8 cellular contexts compared by ENCODE assay signal in the genomic region with DNA sequence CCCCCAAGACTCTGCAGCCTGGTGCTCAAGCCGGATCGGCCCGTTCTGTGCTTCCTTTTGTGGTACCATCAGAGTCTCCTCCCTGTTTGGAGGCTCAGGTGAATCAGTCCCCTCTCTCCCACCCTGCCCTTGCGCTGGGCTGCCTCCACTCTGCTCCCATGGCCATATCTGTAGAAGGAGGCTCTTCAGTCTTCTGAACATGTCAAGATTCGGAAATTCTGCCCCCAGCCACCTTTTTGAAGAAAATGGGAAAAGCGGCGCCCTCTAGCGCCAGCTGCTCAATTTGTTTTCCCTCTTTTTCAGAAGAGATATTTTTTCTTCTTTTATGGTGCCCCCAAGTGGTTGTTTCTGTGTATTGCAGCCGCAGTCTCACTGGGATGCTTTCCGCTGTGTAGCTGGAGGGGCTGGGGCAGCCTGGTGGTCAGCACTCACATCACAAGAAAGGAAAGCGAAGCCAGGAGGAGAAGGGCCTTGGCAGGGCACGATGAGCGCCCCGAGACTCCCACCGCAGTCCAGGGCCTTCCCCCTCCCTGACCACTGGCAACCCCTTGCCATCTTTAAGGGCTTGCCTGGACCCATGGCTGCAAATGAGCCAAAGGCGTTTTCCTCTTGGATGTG. TPM values are rescaled to one million over a fixed set of nuclear protein-coding genes. Genes with fewer than 3 reads are reported as not detected.
A peak's percentile ranks its signal among the peaks of the same experiment; 100 is the strongest.
DNase-seq lines count a peak whose midpoint lies in the region; ATAC-seq and TF ChIP-seq lines count a peak whose summit lies in the region.

No MANE protein-coding gene starts in this region.

- no peaks in the 10 kb centered on the region for H3K9me2 ChIP-seq in PC-3 (replicated peaks; ENCODE audit: low read length)

- DNase-seq in KBM-7 (peak; percentile 94), PC-3 (peak; percentile 82), fibroblast of lung (ENCODE audit: low read depth in 2 of 2) (peak; percentile 41 to 70), nephron progenitor cell (peak; percentile 91)
- peak; percentile 82 for DNase-seq in activated T-cell treated with anti-CD3 and anti-CD28 coated beads, Interleukin-2, amount 50 U/mL, for 1 hour

- H3K9ac ChIP-seq in PC-3 (ENCODE audit: low read length) = no peak overlapping the region
- H3K9ac ChIP-seq in fibroblast of lung (ENCODE audit: insufficient read depth, low read length) = no peak overlapping the region

- H3K4me2 ChIP-seq in PC-3 (ENCODE audit: low read length) (peak overlapping the region; percentile 39; the same call in 1 of the 2 replicates), fibroblast of lung (ENCODE audit: extremely low read depth, insufficient read depth, low read length) (no peak overlapping the region)

- CTCF ChIA-PET in PC-3 (lab: Charles Lee) = no interaction called here

- POLR2A ChIA-PET in PC-3 (lab: Charles Lee; ENCODE audit: unreplicated experiment) = no interaction called here

- H2AFZ ChIP-seq in PC-3 (ENCODE audit: low read length) (0 out of 2 replicates have a peak overlapping the region, but pooled peaks have one; percentile 59), fibroblast of lung (ENCODE audit: low read length) (no peak overlapping the region)

- H3K27me3 ChIP-seq in PC-3 (ENCODE audit: low read length) (0 out of 2 replicates have a peak, but pooled peaks cover 7% of the 10 kb centered on the region), fibroblast of lung (ENCODE audit: control insufficient read depth, insufficient read depth, low read length) (peaks cover 2% of the 10 kb centered on the region)

- intact Hi-C loops in PC-3 (cut with micrococcal nuclease) = loop anchor here (1.0 to 5.0 kb wide), 2 partner anchors 173 to 235 kb away; no protein-coding TSS in a partner anchor

- no peaks in the 10 kb centered on the region for H3F3A ChIP-seq in PC-3 (ENCODE audit: low read length, unreplicated experiment)

- H3K79me2 ChIP-seq in PC-3 (ENCODE audit: low read length) = no peaks in the 10 kb centered on the region
- H3K79me2 ChIP-seq in fibroblast of lung (ENCODE audit: control insufficient read depth, insufficient read depth, low read length) = no peaks in the 10 kb centered on the region

- BruUV-seq in PC-3 (replicated peaks; lab: Mats Ljungman, UMichigan) = no TSS peak

- peak; percentile 67 for ATAC-seq in PC-3
- ATAC-seq in GM19023 (IDR thresholded peaks at IDR 0.05; ENCODE audit: unreplicated experiment) = no peak

- H3K36me3 ChIP-seq in PC-3 (ENCODE audit: low read depth, low read length) (no peaks in the 10 kb centered on the region; the same call in 1 of the 2 replicates), fibroblast of lung (ENCODE audit: control insufficient read depth, insufficient read depth, low read length) (no peaks in the 10 kb centered on the region)

- peaks cover 38% of the 10 kb centered on the region for H3K27me3 Mint-ChIP-seq in nephron progenitor cell (ENCODE audit: low read depth, poor library complexity)
- H3K27me3 Mint-ChIP-seq in stimulated activated naive CD8-positive, alpha-beta T cell treated with anti-CD3 and anti-CD28 coated beads, Interleukin-15, Interleukin-2, amounts not matched to agents 100 ng/mL and 50 ng/mL, for 24 hours = peaks cover 24% of the 10 kb centered on the region

- no peaks in the 10 kb centered on the region for H4K20me1 ChIP-seq in PC-3 (ENCODE audit: low read length)
- no peaks in the 10 kb centered on the region for H4K20me1 ChIP-seq in fibroblast of lung (ENCODE audit: control insufficient read depth, extremely low read depth, insufficient read depth, low read length)

- H3K4me1 ChIP-seq in PC-3 (ENCODE audit: insufficient read depth, low read length) (no peaks in the 10 kb centered on the region), fibroblast of lung (ENCODE audit: control insufficient read depth, extremely low read depth, insufficient read depth, low read length) (no peaks in the 10 kb centered on the region)

- peaks cover 12% of the 10 kb centered on the region for H3K4me1 Mint-ChIP-seq in nephron progenitor cell
- peaks cover 6% of the 10 kb centered on the region for H3K4me1 Mint-ChIP-seq in stimulated activated naive CD8-positive, alpha-beta T cell treated with anti-CD3 and anti-CD28 coated beads, Interleukin-15, Interleukin-2, amounts not matched to agents 100 ng/mL and 50 ng/mL, for 24 hours (ENCODE audit: low read depth)

- H3K9me3 ChIP-seq in PC-3 (ENCODE audit: low read length) = no peaks in the 10 kb centered on the region
- H3K9me3 ChIP-seq in fibroblast of lung (ENCODE audit: control insufficient read depth, insufficient read depth, low read depth, low read length) = no peaks in the 10 kb centered on the region

- no peaks in the 10 kb centered on the region for H3K36me3 Mint-ChIP-seq in nephron progenitor cell (ENCODE audit: low read depth)
- no peaks in the 10 kb centered on the region for H3K36me3 Mint-ChIP-seq in stimulated activated naive CD8-positive, alpha-beta T cell treated with anti-CD3 and anti-CD28 coated beads, Interleukin-15, Interleukin-2, amounts not matched to agents 100 ng/mL and 50 ng/mL, for 24 hours (ENCODE audit: low read depth)

- no peak overlapping the region for H3K27ac ChIP-seq in PC-3 (ENCODE audit: low read length)
- no peak overlapping the region for H3K27ac ChIP-seq in fibroblast of lung (ENCODE audit: insufficient read depth, low read length)

- TF ChIP-seq CTCF in GM12872 (IDR thresholded peaks at IDR 0.05; ENCODE audit: insufficient read depth, low read depth, low read length) (peak; percentile 92), PC-3 (conservative IDR thresholded peaks at IDR 0.05; ENCODE audit: low read depth, low read length) (peak; percentile 97), fibroblast of lung (conservative IDR thresholded peaks at IDR 0.05 in 1 of 2, IDR thresholded peaks at IDR 0.05 in 1 of 2; ENCODE audit: low read depth in 1 of 2, low read length in 2 of 2) (peak; percentile 88 to 95), nephron progenitor cell (IDR thresholded peaks at IDR 0.05) (peak; percentile 99)

- no peak overlapping the region for H3K27ac Mint-ChIP-seq in nephron progenitor cell
- no peak overlapping the region for H3K27ac Mint-ChIP-seq in stimulated activated naive CD8-positive, alpha-beta T cell treated with anti-CD3 and anti-CD28 coated beads, Interleukin-15, Interleukin-2, amounts not matched to agents 100 ng/mL and 50 ng/mL, for 24 hours

- in situ Hi-C loops in KBM-7 (cut with MboI; ENCODE audit: low pct_unique_long_range_greater_than_20kb, low sequenced_read_pairs) = loop anchor here (25.0 kb wide), 1 partner anchor 538 kb away; no protein-coding TSS in a partner anchor

- H3K4me3 ChIP-seq in PC-3 (ENCODE audit: low read length) (no peak overlapping the region), fibroblast of lung (replicated peaks in 1 of 4; ENCODE audit: control extremely low read depth in 1 of 4, insufficient read depth in 1 of 4, low read depth in 3 of 4, low read length in 4 of 4) (no peak overlapping the region)

- no peaks in the 10 kb centered on the region for H3K9me3 Mint-ChIP-seq in nephron progenitor cell
- no peaks in the 10 kb centered on the region for H3K9me3 Mint-ChIP-seq in stimulated activated naive CD8-positive, alpha-beta T cell treated with anti-CD3 and anti-CD28 coated beads, Interleukin-15, Interleukin-2, amounts not matched to agents 100 ng/mL and 50 ng/mL, for 24 hours

- no peak overlapping the region for H3K4me3 Mint-ChIP-seq in nephron progenitor cell
- peak overlapping the region; percentile 8 for H3K4me3 Mint-ChIP-seq in stimulated activated naive CD8-positive, alpha-beta T cell treated with anti-CD3 and anti-CD28 coated beads, Interleukin-15, Interleukin-2, amounts not matched to agents 100 ng/mL and 50 ng/mL, for 24 hours

RNA-seq across cellular contexts. Expression of a gene that starts 58.4 kb away (rescaled TPM):
- total RNA-seq in PC-3 (2014; rRNA removed) = not detected in 2 replicates
- not detected in 2 replicates for total RNA-seq in fibroblast of lung
- polyA plus RNA-seq in fibroblast of lung = 0.01 TPM in 1 of 2 replicates, not detected in the other
- polyA plus RNA-seq in fibroblast of lung (2012) = not detected in 2 replicates
- not detected in 2 replicates for polyA minus RNA-seq in fibroblast of lung (ENCODE audit: low replicate concordance)
